8 cellular contexts compared by ENCODE assay signal in genomic region chr2:134217924-134218323, GRCh38. TPM values are rescaled to one million over a fixed set of nuclear protein-coding genes. Genes with fewer than 3 reads are reported as not detected.
DNase-seq lines count a peak whose midpoint lies in the region; ATAC-seq and TF ChIP-seq lines count a peak whose summit lies in the region.

No MANE protein-coding gene starts in this region.

- H3K36me3 ChIP-seq in IMR-90 (ENCODE audit: control insufficient read depth, insufficient read depth, low read length) = peaks cover 2% of the 10 kb centered on the region; the same call in 1 of the 2 replicates
- no peaks in the 10 kb centered on the region; the same call in 1 of the 2 replicates for H3K36me3 ChIP-seq in MG63
- no peaks in the 10 kb centered on the region for H3K36me3 ChIP-seq in HAP-1 (replicated peaks)

- peaks cover 16% of the 10 kb centered on the region for H3K4me1 ChIP-seq in IMR-90 (ENCODE audit: control insufficient read depth, insufficient read depth, low read length)
- H3K4me1 ChIP-seq in HAP-1 = no peaks in the 10 kb centered on the region

- no peak overlapping the region for H4K5ac ChIP-seq in IMR-90 (ENCODE audit: low read depth, low read length)

- no peak overlapping the region for H3K9ac ChIP-seq in IMR-90 (ENCODE audit: low read depth, low read length)

- H3K27me3 ChIP-seq in IMR-90 (ENCODE audit: control insufficient read depth, insufficient read depth, low read length) (no peaks in the 10 kb centered on the region), MG63 (no peaks in the 10 kb centered on the region), HAP-1 (ENCODE audit: low read depth) (no peaks in the 10 kb centered on the region)

- no peak overlapping the region for H4K8ac ChIP-seq in IMR-90 (ENCODE audit: low read depth in 2 of 2, low read length in 2 of 2)

- H3K14ac ChIP-seq in IMR-90 (replicated peaks; ENCODE audit: low read depth, low read length) = no peak overlapping the region

- no peaks in the 10 kb centered on the region for H3K9me3 ChIP-seq in IMR-90 (ENCODE audit: control insufficient read depth, insufficient read depth, low read length)
- H3K9me3 ChIP-seq in MG63 = 0 out of 2 replicates have a peak, but pooled peaks cover 4% of the 10 kb centered on the region
- no peaks in the 10 kb centered on the region for H3K9me3 ChIP-seq in HAP-1

- POLR2A ChIA-PET in IMR-90 (lab: Charles Lee; ENCODE audit: unreplicated experiment) = no interaction called here

- BruUV-seq in IMR-90 (replicated peaks; lab: Mats Ljungman, UMichigan) = no TSS peak

- H3K4me3 ChIP-seq in IMR-90 (ENCODE audit: insufficient read depth, low read depth, low read length) = no peak overlapping the region
- H3K4me3 ChIP-seq in MG63 = no peak overlapping the region
- no peak overlapping the region for H3K4me3 ChIP-seq in HAP-1

- H3K27ac ChIP-seq in IMR-90 (ENCODE audit: insufficient read depth, low read length) = no peak overlapping the region

- H2AK9ac ChIP-seq in IMR-90 (replicated peaks; ENCODE audit: low read depth, low read length, poor library complexity) = no peak overlapping the region

- no peak overlapping the region for H3K4ac ChIP-seq in IMR-90 (ENCODE audit: low read depth, low read length)

- CTCF ChIA-PET in IMR-90 (lab: Yijun Ruan, JAX) = no interaction called here

- H3K18ac ChIP-seq in IMR-90 (ENCODE audit: low read depth, low read length) = no peak overlapping the region

- no peak overlapping the region for H2BK15ac ChIP-seq in IMR-90 (ENCODE audit: low read depth, low read length)

- H2AFZ ChIP-seq in IMR-90 (replicated peaks; ENCODE audit: low read length, poor library complexity) = no peak overlapping the region

- peaks cover 57 to 74% of the 10 kb centered on the region in 2 experiments for H3K79me1 ChIP-seq in IMR-90 (ENCODE audit: low read depth in 1 of 2, low read length in 2 of 2)

- no peak overlapping the region for H3K56ac ChIP-seq in IMR-90 (ENCODE audit: extremely low read depth, insufficient read depth, low read length)

- peak overlapping the region; percentile 24; the same call in 1 of the 2 replicates for H3K4me2 ChIP-seq in IMR-90 (ENCODE audit: low read depth, low read length)

- dilution Hi-C loops in IMR-90 (cut with HindIII; ENCODE audit: low sequenced_read_pairs, unreplicated experiment) = no loop called here

- in situ Hi-C loops in IMR-90 (cut with MboI; ENCODE audit: low sequenced_read_pairs) = no loop called here
- in situ Hi-C loops in HAP-1 (cut with MboI; ENCODE audit: low sequenced_read_pairs) = no loop called here

- no peak for TF ChIP-seq CTCF in IMR-90 (conservative IDR thresholded peaks at IDR 0.05; ENCODE audit: low read depth, low read length)

- intact Hi-C loops in IMR-90 (cut with micrococcal nuclease) = no loop called here

- WGBS in IMR-90 (ENCODE audit: extremely low coverage in 2 of 2, insufficient read length in 1 of 2), 2 experiments = no CpG with 5 or more reads among the region's 1 CpG

- no peak for TF ChIP-seq POLR2A in IMR-90 (IDR thresholded peaks at IDR 0.05; ENCODE audit: low read depth, low read length)

- no peak for TF ChIP-seq RAD21 in IMR-90 (IDR thresholded peaks at IDR 0.05; ENCODE audit: low read length)

- peaks cover 7% of the 10 kb centered on the region for H3K9me1 ChIP-seq in IMR-90 (ENCODE audit: insufficient read depth, low read length)

- H2AK5ac ChIP-seq in IMR-90 (ENCODE audit: low read depth, low read length) = no peak overlapping the region

- no peak overlapping the region for H2BK5ac ChIP-seq in IMR-90 (ENCODE audit: low read depth, low read length, poor library complexity, severe bottlenecking)

- H4K91ac ChIP-seq in IMR-90 (ENCODE audit: insufficient read depth, low read depth, low read length) = no peak overlapping the region

- peak; percentile 78 for ATAC-seq in GM18508 (IDR thresholded peaks at IDR 0.05; ENCODE audit: insufficient read depth, unreplicated experiment)
- peak; percentile 80 for ATAC-seq in GM21717 (IDR thresholded peaks at IDR 0.05; ENCODE audit: unreplicated experiment)
- ATAC-seq in IMR-90 (ENCODE audit: low read depth) = peak; percentile 43

- peaks cover 60% of the 10 kb centered on the region for H4K20me1 ChIP-seq in IMR-90 (ENCODE audit: insufficient read depth, low read length)

- no peak overlapping the region for H3K23ac ChIP-seq in IMR-90 (ENCODE audit: low read depth, low read length)

- H2BK20ac ChIP-seq in IMR-90 (ENCODE audit: low read depth, low read length) = no peak overlapping the region

- no peak overlapping the region for H2BK120ac ChIP-seq in IMR-90 (ENCODE audit: low read depth, low read length)

- DNase-seq in IMR-90 (peak; percentile 34), fibroblast of peridontal ligament (ENCODE audit: extremely low read depth) (peak; percentile 18), ureter (ENCODE audit: low spot score) (no peak), NCI-H2227 treated with DMSO at 0.1 percent for 48 hours (lab: John Stamatoyannopoulos, UW) (no peak), MG63 (no peak), HAP-1 (ENCODE audit: low spot score in 2 of 2) (no peak)

TF ChIP-seq in IMR-90, 13 proteins besides CTCF, POLR2A, EP300 and RAD21:
- TF ChIP-seq MAFK (IDR thresholded peaks at IDR 0.05; ENCODE audit: low read depth, low read length) (no peak), SMC3 (IDR thresholded peaks at IDR 0.05; ENCODE audit: low read depth, low read length) (no peak), BHLHE40 (IDR thresholded peaks at IDR 0.05; ENCODE audit: low read depth, low read length) (no peak), CEBPB (IDR thresholded peaks at IDR 0.05; ENCODE audit: low read depth, low read length) (peak; percentile 56; the same call in 1 of the 2 replicates), FOS (IDR thresholded peaks at IDR 0.05; ENCODE audit: low read depth, low read length) (no peak)

RNA-seq across cellular contexts. Expression of gene MGAT5, which starts 35.9 kb away (rescaled TPM):
- total RNA-seq in IMR-90 (2012; rRNA removed) (47.8 and 59.9 TPM in 2 replicates), ureter (56.3 TPM)
- 20.2 and 22.9 TPM in 2 replicates for polyA plus RNA-seq in IMR-90 (2012; rRNA removed)
- polyA plus RNA-seq in IMR-90 (2012; cell fraction: cytosol; rRNA removed) = 16.0 and 23.2 TPM in 2 replicates
- 7.9 and 19.2 TPM in 2 replicates for polyA plus RNA-seq in IMR-90 (2012; cell fraction: nucleus; rRNA removed; ENCODE audit: low replicate concordance)
- total RNA-seq in MG63 (2014; rRNA removed; shearing (Covaris generic); ENCODE audit: low replicate concordance) = 7.8 and 11.5 TPM in 2 replicates

Comparison
In these comparisons a context has a peak if more than half of its experiments do, and no peak if none do; other contexts are left out.
1. DNase-seq: peak in IMR-90 (single experiment) and fibroblast of peridontal ligament (single experiment); none in ureter (single experiment), NCI-H2227 treated with DMSO at 0.1 percent for 48 hours (single experiment), MG63 (single experiment) and HAP-1 (0 of 2).
2. Peak in every context shown above with its lines, with median percentiles within 50 percentile points of each other: ATAC-seq.